Comparison of ENCODE assay signal across 17 cellular contexts in the genomic region with DNA sequence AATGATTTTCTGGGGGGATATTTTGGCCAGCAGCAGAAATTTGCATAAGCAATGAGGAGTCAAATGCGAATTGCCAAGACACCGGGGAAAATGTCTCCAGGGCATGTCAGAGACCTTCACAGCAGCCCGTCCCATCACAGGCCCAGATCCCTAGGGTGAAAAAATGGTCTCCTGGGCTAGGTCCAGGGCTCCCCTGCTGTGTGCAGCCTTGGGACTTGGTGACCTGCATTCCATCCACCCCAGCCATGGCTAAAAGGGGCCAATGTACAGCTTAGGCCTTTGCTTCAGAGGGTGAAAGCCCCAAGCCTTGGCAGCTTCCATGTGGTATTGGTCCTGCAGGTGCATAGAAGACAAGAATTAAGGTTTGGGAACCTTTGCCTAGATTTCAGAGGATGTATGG.
DNase-seq lines count a peak whose midpoint lies in the region; ATAC-seq and TF ChIP-seq lines count a peak whose summit lies in the region.
"Had no signal": no experiment of that assay in that cellular context is flagged by ENCODE, and none has a peak within 500 bp of the region (broad histone marks: within the 10 kb centered on the region; RNA-seq: fewer than 3 reads in every experiment).

No MANE protein-coding gene starts in this region.

- no peak for ATAC-seq in naive B cell (ENCODE audit: low read depth in 2 of 2)
- ATAC-seq: A549; CD8-positive, alpha-beta T cell had no signal

- TF ChIP-seq POLR2A in prostate gland (IDR thresholded peaks at IDR 0.05): no peak

- H3K36me3 ChIP-seq in neutrophil (no peaks in the 10 kb centered on the region), prostate gland (no peaks in the 10 kb centered on the region)

- H3K27me3 ChIP-seq in neutrophil (no peaks in the 10 kb centered on the region), prostate gland (replicated peaks; ENCODE audit: insufficient read depth) (no peaks in the 10 kb centered on the region)
- H3K27me3 ChIP-seq: BLaER1 treated with 17β-estradiol and CSF1 and Interleukin-3, amounts not matched to agents 10 nM and 100 nM had no signal

- H3K4me1 Mint-ChIP-seq in naive B cell: peaks cover 28 to 34% (median 32%) of the 10 kb centered on the region in 3 donors

- peaks cover 43 to 50% of the 10 kb centered on the region in 2 experiments for H3K4me1 ChIP-seq in neutrophil (ENCODE audit: control insufficient read depth in 1 of 2, insufficient read depth in 1 of 2, low read depth in 1 of 2, low read length in 1 of 2)
- H3K4me1 ChIP-seq in prostate gland (replicated peaks): no peaks in the 10 kb centered on the region
- H3K4me1 ChIP-seq: A549, Caco-2 had no signal

- peaks cover 27 to 30% of the 10 kb centered on the region in 2 donors for H3K36me3 Mint-ChIP-seq in naive B cell
- H3K36me3 Mint-ChIP-seq: CD8-positive, alpha-beta T cell had no signal

- no peaks in the 10 kb centered on the region for H3K27me3 Mint-ChIP-seq in naive B cell
- H3K27me3 Mint-ChIP-seq: B cell; CD4-positive, alpha-beta T cell had no signal

- H3K4me3 Mint-ChIP-seq in naive B cell: peak overlapping the region in 1 of 8 donors; percentile 61
- H3K4me3 Mint-ChIP-seq: B cell; CD4-positive, alpha-beta T cell; CD8-positive, alpha-beta T cell had no signal

- intact Hi-C loops in prostate gland (cut with DNase I): no loop called here

- H3K9me3 ChIP-seq in neutrophil (no peaks in the 10 kb centered on the region), prostate gland (no peaks in the 10 kb centered on the region)
- H3K9me3 ChIP-seq: A549, Caco-2 had no signal

- H3K27ac ChIP-seq in neutrophil (peak overlapping the region; percentile 96), prostate gland (no peak overlapping the region)
- H3K27ac ChIP-seq: 22Rv1, A549, C4-2B had no signal

- DNase-seq in UCSD-AML1 (lab: John Stamatoyannopoulos, UW; ENCODE audit: unreplicated experiment): peak; percentile 5
- DNase-seq in naive B cell: no peak
- DNase-seq in globus pallidus (ENCODE audit: low spot score): no peak
- DNase-seq in prostate gland (ENCODE audit: low spot score): no peak
- DNase-seq: AML-193; Caco-2; Calu3; CD4-positive, alpha-beta T cell; CD8-positive, alpha-beta T cell; DMS79 treated with DMSO at 0.1 percent for 48 hours; GF-D8 had no signal

- peak overlapping the region in 4 of 6 donors; percentile 23 to 64 (median 57) for H3K27ac Mint-ChIP-seq in naive B cell
- H3K27ac Mint-ChIP-seq: B cell; CD4-positive, alpha-beta T cell; CD8-positive, alpha-beta T cell had no signal

- H3K9me3 Mint-ChIP-seq in naive B cell: peaks cover 4 to 49% (median 24%) of the 10 kb centered on the region in 7 donors

- 92% methylated on average over 3 of the region's 3 CpGs for WGBS in prostate gland

- H3K4me3 ChIP-seq in neutrophil (ENCODE audit: low read depth in 1 of 2, low read length in 1 of 2): no peak overlapping the region
- H3K4me3 ChIP-seq in prostate gland: no peak overlapping the region
- H3K4me3 ChIP-seq: A549 had no signal

- TF ChIP-seq CTCF in neutrophil (IDR thresholded peaks at IDR 0.05): no peak
- TF ChIP-seq CTCF in prostate gland (IDR thresholded peaks at IDR 0.05): no peak
